ENCODE assay signal across 15 cellular contexts in the genomic region with DNA sequence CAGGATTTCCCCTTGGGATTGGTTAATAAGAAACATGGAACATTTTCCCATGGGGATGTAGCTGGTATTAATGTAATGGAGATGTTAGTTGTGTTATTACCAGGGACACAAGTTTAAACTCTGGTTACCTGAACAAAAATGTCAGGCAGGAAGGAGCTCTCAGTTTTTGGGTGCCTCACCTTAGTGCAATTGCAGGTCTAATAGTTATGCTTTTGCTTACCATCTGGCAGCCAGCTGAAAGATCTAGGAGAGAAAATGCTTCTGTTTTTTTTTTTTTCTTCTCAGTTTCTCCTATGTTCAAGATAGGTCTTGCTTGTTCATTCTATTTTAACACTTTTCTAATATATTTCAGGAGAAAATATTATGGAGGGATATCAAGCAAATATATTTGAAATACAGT. TPM values are rescaled to one million over a fixed set of nuclear protein-coding genes. Genes with fewer than 3 reads are reported as not detected.
DNase-seq lines count a peak whose midpoint lies in the region; ATAC-seq and TF ChIP-seq lines count a peak whose summit lies in the region.
"Had no signal": no experiment of that assay in that cellular context is flagged by ENCODE, and none has a peak within 500 bp of the region (broad histone marks: within the 10 kb centered on the region; RNA-seq: fewer than 3 reads in every experiment).

No MANE protein-coding gene starts in this region.

- no peak for TF ChIP-seq EP300 in esophagus muscularis mucosa (IDR thresholded peaks at IDR 0.05)

- TF ChIP-seq POLR2A in esophagus muscularis mucosa (IDR thresholded peaks at IDR 0.05; ENCODE audit: low read depth) = no peak

- peaks cover 9% of the 10 kb centered on the region for H3K79me2 ChIP-seq in Karpas-422 (ENCODE audit: low read length)

- no peaks in the 10 kb centered on the region for H3K9me3 Mint-ChIP-seq in activated T-cell treated with anti-CD3 and anti-CD28 coated beads, Interleukin-2, amount 50 U/mL, for 24 hours
- no peaks in the 10 kb centered on the region for H3K9me3 Mint-ChIP-seq in activated T-helper 1 cell treated with anti-CD3 and anti-CD28 coated beads, Interleukin-12 subunit alpha, Interleukin-12 subunit beta, Interleukin-2, Interleukin-4 antibody, amounts not matched to agents 30 ng/mL and 10 ng/mL and 1 ng/mL, durations not matched to agents 14 hours and 24 hours and 36 hours
- no peaks in the 10 kb centered on the region for H3K9me3 Mint-ChIP-seq in stimulated activated memory B cell treated with anti-CD40 and anti-IgM and Interleukin-4, amounts not matched to agents 10 μg/mL and 1 μg/mL and 100 μg/mL, for 72 hours
- H3K9me3 Mint-ChIP-seq: type B pancreatic cell had no signal

- H3K4me1 ChIP-seq in Karpas-422 (ENCODE audit: low read length) (peaks cover 38% of the 10 kb centered on the region), esophagus muscularis mucosa (peaks cover 0 to 10% (median 4%) of the 10 kb centered on the region in 4 donors)
- H3K4me1 ChIP-seq: psoas muscle had no signal

- H3K4me1 Mint-ChIP-seq in activated T-cell treated with anti-CD3 and anti-CD28 coated beads, Interleukin-2, amount 50 U/mL, for 24 hours (ENCODE audit: low read depth) = peaks cover 66% of the 10 kb centered on the region
- peaks cover 76% of the 10 kb centered on the region for H3K4me1 Mint-ChIP-seq in activated T-helper 1 cell treated with anti-CD3 and anti-CD28 coated beads, Interleukin-12 subunit alpha, Interleukin-12 subunit beta, Interleukin-2, Interleukin-4 antibody, amounts not matched to agents 30 ng/mL and 10 ng/mL and 1 ng/mL, durations not matched to agents 14 hours and 24 hours and 36 hours (ENCODE audit: low read depth)
- H3K4me1 Mint-ChIP-seq in stimulated activated memory B cell treated with anti-CD40 and anti-IgM and Interleukin-4, amounts not matched to agents 10 μg/mL and 1 μg/mL and 100 μg/mL, for 72 hours = peaks cover 58% of the 10 kb centered on the region

- H3K27ac ChIP-seq in Karpas-422 (ENCODE audit: low read length) = no peak overlapping the region
- no peak overlapping the region for H3K27ac ChIP-seq in esophagus muscularis mucosa (replicated peaks in 1 of 4)
- H3K27ac ChIP-seq: psoas muscle had no signal

- no peak for DNase-seq in activated T-cell treated with anti-CD3 and anti-CD28 coated beads, Interleukin-2, amount 50 U/mL, for 24 hours
- no peak for DNase-seq in activated T-cell treated with anti-CD3 and anti-CD28 coated beads, Interleukin-2, amount 50 U/mL, for 48 hours
- no peak for DNase-seq in Karpas-422
- no peak for DNase-seq in activated T-helper 1 cell treated with anti-CD3 and anti-CD28 coated beads, Interleukin-12 subunit alpha, Interleukin-12 subunit beta, Interleukin-2, Interleukin-4 antibody, amounts not matched to agents 30 ng/mL and 10 ng/mL and 1 ng/mL, durations not matched to agents 14 hours and 24 hours and 36 hours (ENCODE audit: low spot score)
- DNase-seq in NCI-H748 (lab: John Stamatoyannopoulos, UW; ENCODE audit: unreplicated experiment) = no peak
- no peak for DNase-seq in esophagus muscularis mucosa (ENCODE audit: extremely low spot score)
- no peak for DNase-seq in NCI-H2196 (lab: John Stamatoyannopoulos, UW; ENCODE audit: unreplicated experiment)
- DNase-seq: activated CD4-positive, alpha-beta T cell treated with anti-CD3 and anti-CD28 coated beads, Interleukin-2, amount 50 U/mL, for 4 hours; caudate nucleus; MG63; mucosa of descending colon; psoas muscle had no signal

- peak overlapping the region; percentile 54 for H3K4me2 ChIP-seq in Karpas-422 (ENCODE audit: low read depth, low read length, poor library complexity, severe bottlenecking)

- H3K36me3 Mint-ChIP-seq in activated T-cell treated with anti-CD3 and anti-CD28 coated beads, Interleukin-2, amount 50 U/mL, for 24 hours (ENCODE audit: low read depth) = peaks cover 5% of the 10 kb centered on the region
- peaks cover 2% of the 10 kb centered on the region for H3K36me3 Mint-ChIP-seq in activated T-helper 1 cell treated with anti-CD3 and anti-CD28 coated beads, Interleukin-12 subunit alpha, Interleukin-12 subunit beta, Interleukin-2, Interleukin-4 antibody, amounts not matched to agents 30 ng/mL and 10 ng/mL and 1 ng/mL, durations not matched to agents 14 hours and 24 hours and 36 hours (ENCODE audit: low read depth)
- no peaks in the 10 kb centered on the region for H3K36me3 Mint-ChIP-seq in stimulated activated memory B cell treated with anti-CD40 and anti-IgM and Interleukin-4, amounts not matched to agents 10 μg/mL and 1 μg/mL and 100 μg/mL, for 72 hours
- H3K36me3 Mint-ChIP-seq: type B pancreatic cell had no signal

- H3K4me3 ChIP-seq in Karpas-422 (ENCODE audit: low read length) (no peak overlapping the region), esophagus muscularis mucosa (no peak overlapping the region)
- H3K4me3 ChIP-seq: MG63, mucosa of descending colon had no signal

- H3K9me3 ChIP-seq in Karpas-422 (ENCODE audit: low read length) (no peaks in the 10 kb centered on the region), esophagus muscularis mucosa (no peaks in the 10 kb centered on the region)
- H3K9me3 ChIP-seq: MG63, mucosa of descending colon, psoas muscle had no signal

- no peak for ATAC-seq in stimulated activated memory B cell treated with anti-CD40 and anti-IgM and Interleukin-4, amounts not matched to agents 10 μg/mL and 1 μg/mL and 100 μg/mL, for 72 hours
- ATAC-seq: HCT116, mucosa of descending colon, psoas muscle had no signal

- no peak overlapping the region for H3K9ac ChIP-seq in Karpas-422 (ENCODE audit: low read length)

- H3K27ac Mint-ChIP-seq in activated T-cell treated with anti-CD3 and anti-CD28 coated beads, Interleukin-2, amount 50 U/mL, for 24 hours = peak overlapping the region; percentile 47
- no peak overlapping the region for H3K27ac Mint-ChIP-seq in activated T-helper 1 cell treated with anti-CD3 and anti-CD28 coated beads, Interleukin-12 subunit alpha, Interleukin-12 subunit beta, Interleukin-2, Interleukin-4 antibody, amounts not matched to agents 30 ng/mL and 10 ng/mL and 1 ng/mL, durations not matched to agents 14 hours and 24 hours and 36 hours
- H3K27ac Mint-ChIP-seq in stimulated activated memory B cell treated with anti-CD40 and anti-IgM and Interleukin-4, amounts not matched to agents 10 μg/mL and 1 μg/mL and 100 μg/mL, for 72 hours = peak overlapping the region; percentile 85

- no peaks in the 10 kb centered on the region for H3K36me3 ChIP-seq in Karpas-422 (ENCODE audit: insufficient read depth, low read length)
- H3K36me3 ChIP-seq in esophagus muscularis mucosa = no peaks in the 10 kb centered on the region
- H3K36me3 ChIP-seq: MG63 had no signal

- intact Hi-C loops in activated T-helper 1 cell treated with anti-CD3 and anti-CD28 coated beads, Interleukin-12 subunit alpha, Interleukin-12 subunit beta, Interleukin-2, Interleukin-4 antibody, amounts not matched to agents 30 ng/mL and 10 ng/mL and 1 ng/mL, durations not matched to agents 14 hours and 24 hours and 36 hours (cut with micrococcal nuclease) = loop anchor here (1.0 to 10.0 kb wide), 3 partner anchors 16 to 938 kb away; a partner anchor contains a TSS
- intact Hi-C loops in esophagus muscularis mucosa (cut with DNase I) = no loop called here

- H3K4me3 Mint-ChIP-seq in activated T-cell treated with anti-CD3 and anti-CD28 coated beads, Interleukin-2, amount 50 U/mL, for 24 hours = no peak overlapping the region
- peak overlapping the region; percentile 85 for H3K4me3 Mint-ChIP-seq in activated T-helper 1 cell treated with anti-CD3 and anti-CD28 coated beads, Interleukin-12 subunit alpha, Interleukin-12 subunit beta, Interleukin-2, Interleukin-4 antibody, amounts not matched to agents 30 ng/mL and 10 ng/mL and 1 ng/mL, durations not matched to agents 14 hours and 24 hours and 36 hours
- peak overlapping the region; percentile 78 for H3K4me3 Mint-ChIP-seq in stimulated activated memory B cell treated with anti-CD40 and anti-IgM and Interleukin-4, amounts not matched to agents 10 μg/mL and 1 μg/mL and 100 μg/mL, for 72 hours
- H3K4me3 Mint-ChIP-seq: type B pancreatic cell had no signal

- H3K9me2 ChIP-seq in Karpas-422 (replicated peaks; ENCODE audit: insufficient read depth, low read length) = no peaks in the 10 kb centered on the region

- H2AFZ ChIP-seq in Karpas-422 (ENCODE audit: low read length) = no peak overlapping the region

- H3K27me3 ChIP-seq in Karpas-422 (ENCODE audit: low read length) (no peaks in the 10 kb centered on the region), esophagus muscularis mucosa (no peaks in the 10 kb centered on the region)
- H3K27me3 ChIP-seq: MG63 had no signal

- no peaks in the 10 kb centered on the region for H4K20me1 ChIP-seq in Karpas-422 (ENCODE audit: insufficient read depth, low read depth, low read length)

- no peak for TF ChIP-seq CTCF in esophagus muscularis mucosa (IDR thresholded peaks at IDR 0.05)

- H3K27me3 Mint-ChIP-seq in activated T-cell treated with anti-CD3 and anti-CD28 coated beads, Interleukin-2, amount 50 U/mL, for 24 hours = no peaks in the 10 kb centered on the region
- no peaks in the 10 kb centered on the region for H3K27me3 Mint-ChIP-seq in activated T-helper 1 cell treated with anti-CD3 and anti-CD28 coated beads, Interleukin-12 subunit alpha, Interleukin-12 subunit beta, Interleukin-2, Interleukin-4 antibody, amounts not matched to agents 30 ng/mL and 10 ng/mL and 1 ng/mL, durations not matched to agents 14 hours and 24 hours and 36 hours (ENCODE audit: insufficient read depth)
- H3K27me3 Mint-ChIP-seq in stimulated activated memory B cell treated with anti-CD40 and anti-IgM and Interleukin-4, amounts not matched to agents 10 μg/mL and 1 μg/mL and 100 μg/mL, for 72 hours = no peaks in the 10 kb centered on the region
- H3K27me3 Mint-ChIP-seq: type B pancreatic cell had no signal

RNA-seq across cellular contexts. Expression of a gene that starts 4.1 kb away (rescaled TPM):
- 30.4 and 48.0 TPM in 2 replicates for total RNA-seq in Karpas-422 (2014; rRNA removed; shearing (Covaris generic); ENCODE audit: low replicate concordance)
- total RNA-seq in activated T-helper 1 cell treated with anti-CD3 and anti-CD28 coated beads, Interleukin-12 subunit alpha, Interleukin-12 subunit beta, Interleukin-2, Interleukin-4 antibody, amounts not matched to agents 30 ng/mL and 10 ng/mL and 1 ng/mL, durations not matched to agents 14 hours and 24 hours and 36 hours = 38.1 and 40.5 TPM in 2 replicates
- total RNA-seq in esophagus muscularis mucosa = 10 to 100 TPM; 31.0 to 36.6 (median 33.6) TPM

RNA-seq across cellular contexts. Expression of a gene that starts 41.5 kb away (rescaled TPM):
- 0.11 and 0.22 TPM in 2 replicates for total RNA-seq in Karpas-422 (2014; rRNA removed; shearing (Covaris generic); ENCODE audit: low replicate concordance)
- 0.88 and 1.0 TPM in 2 replicates for total RNA-seq in activated T-helper 1 cell treated with anti-CD3 and anti-CD28 coated beads, Interleukin-12 subunit alpha, Interleukin-12 subunit beta, Interleukin-2, Interleukin-4 antibody, amounts not matched to agents 30 ng/mL and 10 ng/mL and 1 ng/mL, durations not matched to agents 14 hours and 24 hours and 36 hours
- total RNA-seq in esophagus muscularis mucosa = under 1 TPM in 3 of 4 donors, not detected in 1; 0.33 to 0.46 (median 0.45) TPM

RNA-seq across cellular contexts. Expression of a gene that starts 55.4 kb away (rescaled TPM):
- 0.41 and 0.65 TPM in 2 replicates for total RNA-seq in Karpas-422 (2014; rRNA removed; shearing (Covaris generic); ENCODE audit: low replicate concordance)
- total RNA-seq in activated T-helper 1 cell treated with anti-CD3 and anti-CD28 coated beads, Interleukin-12 subunit alpha, Interleukin-12 subunit beta, Interleukin-2, Interleukin-4 antibody, amounts not matched to agents 30 ng/mL and 10 ng/mL and 1 ng/mL, durations not matched to agents 14 hours and 24 hours and 36 hours = 7.8 and 10.1 TPM in 2 replicates
- total RNA-seq in esophagus muscularis mucosa = 10 to 100 TPM; 18.7 to 31.4 (median 19.9) TPM
